Comparison of ENCODE assay signal across 19 cellular contexts in genomic region chr10:78584266-78584665, GRCh38.
"Had no signal": no experiment of that assay in that cellular context is flagged by ENCODE, and none has a peak within 500 bp of the region (broad histone marks: within the 10 kb centered on the region; RNA-seq: fewer than 3 reads in every experiment).

No MANE protein-coding gene starts in this region.

- H3K36me3 ChIP-seq: lower lobe of right lung, right lobe of liver had no signal

- H3K9me3 ChIP-seq: lower lobe of right lung, right lobe of liver had no signal

- H3K4me1 ChIP-seq: foreskin keratinocyte, lower lobe of right lung, parathyroid adenoma had no signal

- ATAC-seq: activated naive CD8-positive, alpha-beta T cell treated with anti-CD3 and anti-CD28 coated beads, Interleukin-2, amount 50 U/mL, for 24 hours; foreskin keratinocyte; lower lobe of right lung; naive thymus-derived CD4-positive, alpha-beta T cell; WTC11 had no signal

- H3K27me3 Mint-ChIP-seq: activated naive CD4-positive, alpha-beta T cell treated with anti-CD3 and anti-CD28 coated beads, Interleukin-2, amount 10 ng/mL, durations not matched to agents 7 days and 5 days; activated naive CD8-positive, alpha-beta T cell treated with anti-CD3 and anti-CD28 coated beads, Interleukin-2, amount 50 U/mL, for 24 hours; naive thymus-derived CD4-positive, alpha-beta T cell had no signal

- DNase-seq: activated effector memory CD4-positive, alpha-beta T cell treated with anti-CD3 and anti-CD28 coated beads, Interleukin-2, amount 50 U/mL, for 16 hours; activated naive CD4-positive, alpha-beta T cell treated with anti-CD3 and anti-CD28 coated beads, Interleukin-2, amount 10 ng/mL, durations not matched to agents 7 days and 5 days; activated naive CD8-positive, alpha-beta T cell treated with anti-CD3 and anti-CD28 coated beads, Interleukin-2, amount 50 U/mL, for 24 hours; activated T-cell treated with anti-CD3 and anti-CD28 coated beads for 4 hours; cerebellar nuclear complex; effector CD8-positive, alpha-beta T cell; foreskin keratinocyte; kidney; lower lobe of right lung; mesendoderm; naive thymus-derived CD4-positive, alpha-beta T cell; right lobe of liver; stimulated activated CD4-positive, alpha-beta T cell treated with anti-CD3 and anti-CD28 coated beads, Interleukin-15, amount 100 ng/mL, for 24 hours; stimulated activated naive CD4-positive, alpha-beta T cell; T1000 had no signal

- H3K9ac ChIP-seq: parathyroid adenoma had no signal

- H3K4me3 ChIP-seq: lower lobe of right lung, right lobe of liver had no signal

- H3K27me3 ChIP-seq: right lobe of liver had no signal

- H3K4me3 Mint-ChIP-seq: activated naive CD4-positive, alpha-beta T cell treated with anti-CD3 and anti-CD28 coated beads, Interleukin-2, amount 10 ng/mL, durations not matched to agents 7 days and 5 days; activated naive CD8-positive, alpha-beta T cell treated with anti-CD3 and anti-CD28 coated beads, Interleukin-2, amount 50 U/mL, for 24 hours; dendritic cell treated with granulocyte-macrophage colony-stimulating factor and Interleukin-4, amounts not matched to agents 40 ng/mL and 50 ng/mL, for 4 days; naive thymus-derived CD4-positive, alpha-beta T cell; T-helper 1 cell treated with Interleukin-12 subunit alpha and Interleukin-12 subunit beta and Interleukin-4 antibody, amounts not matched to agents 30 μg/mL and 1 μg/mL, for 36 hours; WTC11 had no signal

- H3K36me3 Mint-ChIP-seq: activated naive CD4-positive, alpha-beta T cell treated with anti-CD3 and anti-CD28 coated beads, Interleukin-2, amount 10 ng/mL, durations not matched to agents 7 days and 5 days; naive thymus-derived CD4-positive, alpha-beta T cell; WTC11 had no signal

- H3K9me3 Mint-ChIP-seq: activated naive CD4-positive, alpha-beta T cell treated with anti-CD3 and anti-CD28 coated beads, Interleukin-2, amount 10 ng/mL, durations not matched to agents 7 days and 5 days; activated naive CD8-positive, alpha-beta T cell treated with anti-CD3 and anti-CD28 coated beads, Interleukin-2, amount 50 U/mL, for 24 hours; dendritic cell treated with granulocyte-macrophage colony-stimulating factor and Interleukin-4, amounts not matched to agents 40 ng/mL and 50 ng/mL, for 4 days; naive thymus-derived CD4-positive, alpha-beta T cell; T-helper 1 cell treated with Interleukin-12 subunit alpha and Interleukin-12 subunit beta and Interleukin-4 antibody, amounts not matched to agents 30 μg/mL and 1 μg/mL, for 36 hours; WTC11 had no signal

- H3K27ac Mint-ChIP-seq: activated naive CD4-positive, alpha-beta T cell treated with anti-CD3 and anti-CD28 coated beads, Interleukin-2, amount 10 ng/mL, durations not matched to agents 7 days and 5 days; activated naive CD8-positive, alpha-beta T cell treated with anti-CD3 and anti-CD28 coated beads, Interleukin-2, amount 50 U/mL, for 24 hours; dendritic cell treated with granulocyte-macrophage colony-stimulating factor and Interleukin-4, amounts not matched to agents 40 ng/mL and 50 ng/mL, for 4 days; naive thymus-derived CD4-positive, alpha-beta T cell; T-helper 1 cell treated with Interleukin-12 subunit alpha and Interleukin-12 subunit beta and Interleukin-4 antibody, amounts not matched to agents 30 μg/mL and 1 μg/mL, for 36 hours; WTC11 had no signal

- H3K27ac ChIP-seq: foreskin keratinocyte, lower lobe of right lung, parathyroid adenoma, right lobe of liver had no signal
